9 cellular contexts compared by ENCODE assay signal in genomic region chr7:148773344-148773743, GRCh38.
DNase-seq lines count a peak whose midpoint lies in the region; ATAC-seq and TF ChIP-seq lines count a peak whose summit lies in the region.
"Had no signal": no experiment of that assay in that cellular context is flagged by ENCODE, and none has a peak within 500 bp of the region (broad histone marks: within the 10 kb centered on the region; RNA-seq: fewer than 3 reads in every experiment).

No MANE protein-coding gene starts in this region.

- no peaks in the 10 kb centered on the region for H3K9me3 Mint-ChIP-seq in activated T-helper 17 cell treated with anti-CD3 and anti-CD28 coated beads, Interleukin-2, amount 50 U/mL, for 72 hours

- no peaks in the 10 kb centered on the region for H3K27me3 Mint-ChIP-seq in activated T-helper 17 cell treated with anti-CD3 and anti-CD28 coated beads, Interleukin-2, amount 50 U/mL, for 72 hours

- H3K4me1 Mint-ChIP-seq in activated T-helper 17 cell treated with anti-CD3 and anti-CD28 coated beads, Interleukin-2, amount 50 U/mL, for 72 hours, result peaks cover 23% of the 10 kb centered on the region

- H3K36me3 Mint-ChIP-seq in activated T-helper 17 cell treated with anti-CD3 and anti-CD28 coated beads, Interleukin-2, amount 50 U/mL, for 72 hours (ENCODE audit: low read depth), result peaks cover 94% of the 10 kb centered on the region

- TF ChIP-seq EP300 in gastroesophageal sphincter (IDR thresholded peaks at IDR 0.05), result no peak

- H3K9me3 ChIP-seq in gastroesophageal sphincter, result no peaks in the 10 kb centered on the region

- 93 to 97% methylated on average over 8 of the region's 10 CpGs for WGBS in gastroesophageal sphincter (ENCODE audit: low coverage in 1 of 2), 2 donors

- H3K36me3 ChIP-seq in gastroesophageal sphincter, result peaks cover 0 to 86% of the 10 kb centered on the region in 2 donors

- H3K27me3 ChIP-seq in gastroesophageal sphincter, result no peaks in the 10 kb centered on the region

- ATAC-seq in GM21576 (IDR thresholded peaks at IDR 0.05; ENCODE audit: unreplicated experiment) (peak; percentile 85), gastroesophageal sphincter (no peak)
- ATAC-seq in activated T-helper 17 cell treated with anti-CD3 and anti-CD28 coated beads, Interleukin-2, amount 50 U/mL, for 72 hours (replicated peaks), result peak; percentile 82

- no peak for TF ChIP-seq CTCF in gastroesophageal sphincter (IDR thresholded peaks at IDR 0.05)

- peak overlapping the region; percentile 61 for H3K4me3 Mint-ChIP-seq in activated T-helper 17 cell treated with anti-CD3 and anti-CD28 coated beads, Interleukin-2, amount 50 U/mL, for 72 hours

- H3K4me3 ChIP-seq in gastroesophageal sphincter, result no peak overlapping the region

- H3K27ac ChIP-seq in gastroesophageal sphincter, result no peak overlapping the region
- H3K27ac ChIP-seq: HL-60 had no signal

- DNase-seq in EH (ENCODE audit: low read depth), result peak; percentile 18
- DNase-seq in MV-4-11 (lab: John Stamatoyannopoulos, UW), result peak; percentile 52
- peak; percentile 35 for DNase-seq in smooth muscle cell of the brain vasculature (ENCODE audit: low read depth, low spot score)
- DNase-seq in HK-2 (ENCODE audit: unreplicated experiment), result no peak
- DNase-seq in effector CD8-positive, alpha-beta T cell (lab: John Stamatoyannopoulos, UW), result no peak

- TF ChIP-seq POLR2A in gastroesophageal sphincter (IDR thresholded peaks at IDR 0.05), result no peak

- H3K4me1 ChIP-seq in gastroesophageal sphincter, result no peaks in the 10 kb centered on the region

- peak overlapping the region; percentile 73 for H3K27ac Mint-ChIP-seq in activated T-helper 17 cell treated with anti-CD3 and anti-CD28 coated beads, Interleukin-2, amount 50 U/mL, for 72 hours

Comparison
In these comparisons a context has a peak if more than half of its experiments do, and no peak if none do; other contexts are left out.
1. DNase-seq: peak in EH (single experiment), MV-4-11 (single experiment) and smooth muscle cell of the brain vasculature (single experiment); none in HK-2 (single experiment) and effector CD8-positive, alpha-beta T cell (single experiment).